21 cellular contexts compared by ENCODE assay signal in genomic region chr10:71632896-71633600, GRCh38.
DNase-seq lines count a peak whose midpoint lies in the region; ATAC-seq, FAIRE-seq and TF ChIP-seq lines count a peak whose summit lies in the region.
"Had no signal": no experiment of that assay in that cellular context is flagged by ENCODE, and none has a peak within 500 bp of the region (broad histone marks: within the 10 kb centered on the region; RNA-seq: fewer than 3 reads in every experiment).

No MANE protein-coding gene starts in this region.

- FAIRE-seq in K562 (lab: Jason Lieb, UNC): peak; percentile 82
- FAIRE-seq: G401.6 had no signal

- DNase-seq in Caco-2 (peak; percentile 66 to 70), NCI-H526 treated with DMSO at 0.1 percent for 48 hours (lab: John Stamatoyannopoulos, UW) (peak; percentile 26), K562 (ENCODE audit: extremely low read depth in 1 of 4, low spot score in 3 of 4) (peak; percentile 76 to 91 (median 80)), neural progenitor cell (ENCODE audit: low spot score) (peak; percentile 60), psoas muscle (no peak), NCI-H128 (lab: John Stamatoyannopoulos, UW; ENCODE audit: unreplicated experiment) (no peak), LoVo (ENCODE audit: low spot score) (no peak)
- DNase-seq: GOT3, HCEC 1CT, IMR-90, NCI-H1048, NCI-H1436 treated with DMSO at 0.1 percent for 48 hours, NCI-H1930, NCI-H2107, NCI-H446, PC-9 had no signal

- H3K9me3 Mint-ChIP-seq in Caco-2 (ENCODE audit: unreplicated experiment) (no peaks in the 10 kb centered on the region), neural progenitor cell (no peaks in the 10 kb centered on the region)

- peaks cover 6% of the 10 kb centered on the region for H3K9me1 ChIP-seq in K562 (ENCODE audit: control insufficient read depth, insufficient read depth, low read length)

- no peak for TF ChIP-seq POLR2A in K562 (conservative IDR thresholded peaks at IDR 0.05)

- CTCF ChIA-PET in Caco-2 (lab: Charles Lee): interaction anchor here (1.1 kb wide), 1 partner anchor 63 kb away, joined by 3 read pairs; no protein-coding TSS in a partner anchor
- CTCF ChIA-PET in K562 (lab: Yijun Ruan, JAX; ENCODE audit: low intra/inter-chr PET ratio): no interaction called here

- peak in 1 of 2 experiments; percentile 2; a peak in 1 of 4 replicates for TF ChIP-seq RAD21 in K562 (CRISPR knock-in tag; conservative IDR thresholded peaks at IDR 0.05 in 1 of 2, IDR thresholded peaks at IDR 0.05 in 1 of 2)

- H3K27me3 ChIP-seq in Caco-2 (replicated peaks; ENCODE audit: control insufficient read depth, insufficient read depth, low read length) (no peaks in the 10 kb centered on the region), K562 (ENCODE audit: control insufficient read depth in 2 of 2, insufficient read depth in 2 of 2, low read length in 2 of 2) (no peaks in the 10 kb centered on the region; a peak in 1 of 5 replicates), neural progenitor cell (no peaks in the 10 kb centered on the region), psoas muscle (ENCODE audit: insufficient read depth in 3 of 3, low read length in 2 of 3) (no peaks in the 10 kb centered on the region)
- H3K27me3 ChIP-seq: SJSA1 had no signal

- ATAC-seq in K562: peak; percentile 51
- no peak for ATAC-seq in HG03460 (IDR thresholded peaks at IDR 0.05; ENCODE audit: unreplicated experiment)
- ATAC-seq in psoas muscle: no peak
- ATAC-seq: Right ventricle myocardium inferior had no signal

- H2AFZ ChIP-seq in K562 (ENCODE audit: low read depth, low read length): peak overlapping the region; percentile 41
- no peak overlapping the region for H2AFZ ChIP-seq in neural progenitor cell (replicated peaks)
- H2AFZ ChIP-seq: PC-9 had no signal

- no peak for TF ChIP-seq CTCF in Caco-2 (IDR thresholded peaks at IDR 0.05; ENCODE audit: insufficient read depth in 1 of 2, low read depth in 1 of 2, low read length in 1 of 2, severe bottlenecking in 1 of 2, unreplicated experiment in 1 of 2)
- no peak for TF ChIP-seq CTCF in K562 (IDR thresholded peaks at IDR 0.05 in 2 of 3, conservative IDR thresholded peaks at IDR 0.05 in 1 of 3; ENCODE audit: insufficient read depth in 2 of 3, low read depth in 1 of 3, low read length in 3 of 3)
- TF ChIP-seq CTCF in neural progenitor cell (IDR thresholded peaks at IDR 0.05): no peak
- TF ChIP-seq CTCF in psoas muscle (IDR thresholded peaks at IDR 0.05): no peak

- 21% methylated on average over 10 of the region's 10 CpGs for WGBS in K562 (ENCODE audit: insufficient coverage, low coverage, missing lambda C conversion rate)
- 91 to 92% (median 92%) methylated on average over 10 of the region's 10 CpGs for WGBS in psoas muscle, 3 donors

- H4K20me1 ChIP-seq in K562 (replicated peaks; ENCODE audit: control insufficient read depth, insufficient read depth, low read length) (no peaks in the 10 kb centered on the region), neural progenitor cell (ENCODE audit: low read depth) (no peaks in the 10 kb centered on the region)

- in situ Hi-C loops in K562 (cut with MboI): no loop called here

- TF ChIP-seq EP300 in K562 (IDR thresholded peaks at IDR 0.05; ENCODE audit: low read length): peak; percentile 25; the same call in 1 of the 2 replicates

- H3K4me2 ChIP-seq in K562 (ENCODE audit: insufficient read depth, low read length) (peak overlapping the region; percentile 51), neural progenitor cell (peak overlapping the region; percentile 76)
- H3K4me2 ChIP-seq: KMS-11, PC-9 had no signal

- peaks cover 71% of the 10 kb centered on the region for H3K4me1 ChIP-seq in Caco-2
- H3K4me1 ChIP-seq in K562 (replicated peaks in 1 of 2; ENCODE audit: control insufficient read depth in 2 of 2, insufficient read depth in 2 of 2, low read length in 2 of 2): peaks cover 77 to 86% of the 10 kb centered on the region in 2 experiments
- H3K4me1 ChIP-seq in neural progenitor cell: peaks cover 81% of the 10 kb centered on the region
- H3K4me1 ChIP-seq in psoas muscle: no peaks in the 10 kb centered on the region
- H3K4me1 ChIP-seq: SJSA1 had no signal

- intact Hi-C loops in Caco-2 (cut with micrococcal nuclease; ENCODE audit: unreplicated experiment): loop anchor here (10.0 kb wide), 1 partner anchor 318 kb away; the partner anchor contains the start of gene SLC29A3
- intact Hi-C loops in K562 (cut with micrococcal nuclease): no loop called here
- intact Hi-C loops in psoas muscle (cut with DNase I): no loop called here

- H3K27ac Mint-ChIP-seq in Caco-2 (ENCODE audit: unreplicated experiment): no peak overlapping the region
- H3K27ac Mint-ChIP-seq in neural progenitor cell: peak overlapping the region; percentile 14

- H3K4me3 Mint-ChIP-seq in Caco-2 (ENCODE audit: unreplicated experiment) (no peak overlapping the region), neural progenitor cell (peak overlapping the region; percentile 26)

- H3K4me3 ChIP-seq in Caco-2 (ENCODE audit: low read depth, low read length): no peak overlapping the region
- no peak overlapping the region for H3K4me3 ChIP-seq in K562
- H3K4me3 ChIP-seq in neural progenitor cell: peak overlapping the region; percentile 9
- no peak overlapping the region for H3K4me3 ChIP-seq in psoas muscle
- H3K4me3 ChIP-seq: PC-9, SJSA1 had no signal

- H3K79me2 ChIP-seq in K562 (ENCODE audit: control insufficient read depth, insufficient read depth, low read length) (no peaks in the 10 kb centered on the region), neural progenitor cell (ENCODE audit: low read depth) (no peaks in the 10 kb centered on the region)

- peaks cover 66% of the 10 kb centered on the region for H3K4me1 Mint-ChIP-seq in Caco-2 (ENCODE audit: low read depth, unreplicated experiment)
- peaks cover 79% of the 10 kb centered on the region for H3K4me1 Mint-ChIP-seq in neural progenitor cell

- peaks cover 79% of the 10 kb centered on the region for H3F3A ChIP-seq in neural progenitor cell (ENCODE audit: low read depth)

- H3K27ac ChIP-seq in K562 (ENCODE audit: extremely low read depth, low read depth, low read length) (peak overlapping the region; percentile 41), neural progenitor cell (no peak overlapping the region), psoas muscle (no peak overlapping the region)
- H3K27ac ChIP-seq: KMS-11, PC-9, SJSA1 had no signal

- H3K36me3 ChIP-seq in Caco-2 (ENCODE audit: control insufficient read depth, insufficient read depth, low read length) (no peaks in the 10 kb centered on the region), K562 (ENCODE audit: control insufficient read depth, insufficient read depth, low read length) (no peaks in the 10 kb centered on the region), neural progenitor cell (no peaks in the 10 kb centered on the region), psoas muscle (ENCODE audit: insufficient read depth in 1 of 2, low read depth in 1 of 2) (no peaks in the 10 kb centered on the region)
- H3K36me3 ChIP-seq: SJSA1 had no signal

- POLR2A ChIA-PET in Caco-2 (lab: Charles Lee) (no interaction called here), K562 (lab: Yijun Ruan, JAX) (interaction anchor here (0.6 to 2.3 kb wide), 5 partner anchors 8 to 255 kb away, joined by 3 to 8 read pairs (median 4); no protein-coding TSS in a partner anchor)

- H3K9ac ChIP-seq in K562 (ENCODE audit: insufficient read depth in 1 of 2, low read depth in 2 of 2, low read length in 2 of 2): peak overlapping the region in 1 of 2 experiments; percentile 80; a peak in 1 of 4 replicates
- no peak overlapping the region for H3K9ac ChIP-seq in neural progenitor cell
- H3K9ac ChIP-seq: KMS-11 had no signal

- no TSS peak for BruUV-seq in Caco-2 (replicated peaks; lab: Mats Ljungman, UMichigan)
- BruUV-seq in K562 (replicated peaks; lab: Mats Ljungman, UMichigan): no TSS peak

- H3K9me3 ChIP-seq in Caco-2 (no peaks in the 10 kb centered on the region), K562 (replicated peaks; ENCODE audit: control insufficient read depth, insufficient read depth, low read depth, low read length) (no peaks in the 10 kb centered on the region), neural progenitor cell (ENCODE audit: low read depth) (no peaks in the 10 kb centered on the region), psoas muscle (no peaks in the 10 kb centered on the region)
- H3K9me3 ChIP-seq: SJSA1 had no signal

- no peaks in the 10 kb centered on the region for H3K27me3 Mint-ChIP-seq in Caco-2 (ENCODE audit: insufficient read depth, unreplicated experiment)
- peaks cover 31% of the 10 kb centered on the region for H3K27me3 Mint-ChIP-seq in neural progenitor cell (ENCODE audit: insufficient read depth, low read depth)

- H3K36me3 Mint-ChIP-seq in Caco-2 (ENCODE audit: insufficient read depth, unreplicated experiment) (no peaks in the 10 kb centered on the region), neural progenitor cell (no peaks in the 10 kb centered on the region)

TF ChIP-seq in K562, 482 proteins besides CTCF, POLR2A, EP300 and RAD21 (continues in another document):
- peak; percentile 72 for TF ChIP-seq TEAD4 (IDR thresholded peaks at IDR 0.05; ENCODE audit: low read length)
- TF ChIP-seq TEAD4 (CRISPR knock-in tag; IDR thresholded peaks at IDR 0.05; ENCODE audit: borderline replicate concordance): no peak
- TF ChIP-seq KLF1 (tag; IDR thresholded peaks at IDR 0.05): peak; percentile 36; the same call in 1 of the 2 replicates
- TF ChIP-seq FOXM1 (IDR thresholded peaks at IDR 0.05; ENCODE audit: low read depth): peak; percentile 36; the same call in 1 of the 2 replicates
- TF ChIP-seq FOXM1 (CRISPR knock-in tag; IDR thresholded peaks at IDR 0.05; ENCODE audit: low read depth): no peak
- TF ChIP-seq STAT5A (IDR thresholded peaks at IDR 0.05; ENCODE audit: borderline replicate concordance, low read length): peak; percentile 47; the same call in 1 of the 2 replicates
- TF ChIP-seq POLR2AphosphoS5 (IDR thresholded peaks at IDR 0.05; ENCODE audit: control insufficient read depth, insufficient read depth, low read depth, low read length): peak; percentile 52; the same call in 1 of the 2 replicates

Comparison
In these comparisons a context has a peak if more than half of its experiments do, and no peak if none do; other contexts are left out.
1. DNase-seq: peak in Caco-2 (2 of 2), NCI-H526 treated with DMSO at 0.1 percent for 48 hours (single experiment), K562 (4 of 4) and neural progenitor cell (single experiment); none in psoas muscle (0 of 2), NCI-H128 (single experiment) and LoVo (single experiment).